ENCODE assay signal across 9 cellular contexts in the genomic region with DNA sequence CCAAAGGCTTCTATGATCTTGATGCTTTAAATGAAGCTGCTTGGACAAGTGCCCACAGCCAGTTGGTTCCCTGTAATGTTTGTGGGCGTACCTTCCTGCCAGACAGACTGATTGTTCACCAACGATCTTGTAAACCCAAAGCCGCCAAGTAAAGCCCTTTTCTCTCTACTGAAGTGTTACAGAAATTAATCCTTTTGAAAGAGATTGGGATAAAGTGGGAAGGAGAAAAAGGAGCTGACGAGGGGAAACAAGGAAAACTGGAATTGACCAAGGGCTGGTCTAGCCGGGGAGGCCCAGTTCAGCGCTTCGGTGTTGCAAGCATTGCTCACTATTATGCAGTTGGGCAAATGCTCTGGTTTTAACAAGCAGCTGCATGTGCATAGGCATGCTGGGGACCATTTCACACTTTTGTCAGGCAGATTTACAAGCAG. TPM values are rescaled to one million over a fixed set of nuclear protein-coding genes. Genes with fewer than 3 reads are reported as not detected.
DNase-seq lines count a peak whose midpoint lies in the region; ATAC-seq and TF ChIP-seq lines count a peak whose summit lies in the region.
"Had no signal": no experiment of that assay in that cellular context is flagged by ENCODE, and none has a peak within 500 bp of the region (broad histone marks: within the 10 kb centered on the region; RNA-seq: fewer than 3 reads in every experiment).

No MANE protein-coding gene starts in this region.

- TF ChIP-seq CTCF in foreskin keratinocyte (conservative IDR thresholded peaks at IDR 0.05), result no peak

- no peaks in the 10 kb centered on the region for H3K27me3 ChIP-seq in foreskin keratinocyte

- peak overlapping the region; percentile 99 for H3K27ac ChIP-seq in foreskin keratinocyte

- peak; percentile 78 for ATAC-seq in SK-N-SH treated with all-trans-retinoic acid at 6 μM for 48 hours
- ATAC-seq in foreskin keratinocyte, result peak; percentile 76
- ATAC-seq in HG03139 (IDR thresholded peaks at IDR 0.05; ENCODE audit: unreplicated experiment), result no peak

- peak; percentile 41 for DNase-seq in GM03348 (ENCODE audit: low spot score)
- DNase-seq in foreskin keratinocyte, result peak; percentile 85 to 94
- peak; percentile 68 for DNase-seq in pulmonary artery endothelial cell (ENCODE audit: low read depth, low spot score)
- no peak for DNase-seq in NCI-H1417 (lab: John Stamatoyannopoulos, UW)
- no peak for DNase-seq in MV-4-11 (lab: John Stamatoyannopoulos, UW)
- DNase-seq in SHP77 treated with DMSO at 0.1 percent for 48 hours (lab: John Stamatoyannopoulos, UW), result no peak
- DNase-seq: stimulated activated CD8-positive, alpha-beta memory T cell treated with anti-CD3 and anti-CD28 coated beads, Interleukin-4, amount 100 ng/mL, for 48 hours had no signal

- peaks cover 35% of the 10 kb centered on the region for H3K4me1 ChIP-seq in foreskin keratinocyte

TF ChIP-seq in SK-N-SH treated with all-trans-retinoic acid at 6 μM for 48 hours, 23 proteins besides CTCF, POLR2A, EP300 and RAD21:
- TF ChIP-seq SNAI2 (CRISPR knock-in tag; IDR thresholded peaks at IDR 0.05) (no peak), TCF4 (CRISPR knock-in tag; IDR thresholded peaks at IDR 0.05; ENCODE audit: borderline replicate concordance) (no peak), ZNF8 (CRISPR knock-in tag; IDR thresholded peaks at IDR 0.05) (no peak), ARNTL (CRISPR knock-in tag; IDR thresholded peaks at IDR 0.05; ENCODE audit: borderline replicate concordance, low read depth) (no peak), ZFP3 (CRISPR knock-in tag; IDR thresholded peaks at IDR 0.05) (no peak), OSR1 (CRISPR knock-in tag; IDR thresholded peaks at IDR 0.05) (no peak)
- TF ChIP-seq, protein P1, sequence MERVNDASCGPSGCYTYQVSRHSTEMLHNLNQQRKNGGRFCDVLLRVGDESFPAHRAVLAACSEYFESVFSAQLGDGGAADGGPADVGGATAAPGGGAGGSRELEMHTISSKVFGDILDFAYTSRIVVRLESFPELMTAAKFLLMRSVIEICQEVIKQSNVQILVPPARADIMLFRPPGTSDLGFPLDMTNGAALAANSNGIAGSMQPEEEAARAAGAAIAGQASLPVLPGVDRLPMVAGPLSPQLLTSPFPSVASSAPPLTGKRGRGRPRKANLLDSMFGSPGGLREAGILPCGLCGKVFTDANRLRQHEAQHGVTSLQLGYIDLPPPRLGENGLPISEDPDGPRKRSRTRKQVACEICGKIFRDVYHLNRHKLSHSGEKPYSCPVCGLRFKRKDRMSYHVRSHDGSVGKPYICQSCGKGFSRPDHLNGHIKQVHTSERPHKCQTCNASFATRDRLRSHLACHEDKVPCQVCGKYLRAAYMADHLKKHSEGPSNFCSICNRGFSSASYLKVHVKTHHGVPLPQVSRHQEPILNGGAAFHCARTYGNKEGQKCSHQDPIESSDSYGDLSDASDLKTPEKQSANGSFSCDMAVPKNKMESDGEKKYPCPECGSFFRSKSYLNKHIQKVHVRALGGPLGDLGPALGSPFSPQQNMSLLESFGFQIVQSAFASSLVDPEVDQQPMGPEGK (CRISPR knock-in tag; IDR thresholded peaks at IDR 0.05; ENCODE audit: borderline replicate concordance), result no peak
- TF ChIP-seq, protein P2, sequence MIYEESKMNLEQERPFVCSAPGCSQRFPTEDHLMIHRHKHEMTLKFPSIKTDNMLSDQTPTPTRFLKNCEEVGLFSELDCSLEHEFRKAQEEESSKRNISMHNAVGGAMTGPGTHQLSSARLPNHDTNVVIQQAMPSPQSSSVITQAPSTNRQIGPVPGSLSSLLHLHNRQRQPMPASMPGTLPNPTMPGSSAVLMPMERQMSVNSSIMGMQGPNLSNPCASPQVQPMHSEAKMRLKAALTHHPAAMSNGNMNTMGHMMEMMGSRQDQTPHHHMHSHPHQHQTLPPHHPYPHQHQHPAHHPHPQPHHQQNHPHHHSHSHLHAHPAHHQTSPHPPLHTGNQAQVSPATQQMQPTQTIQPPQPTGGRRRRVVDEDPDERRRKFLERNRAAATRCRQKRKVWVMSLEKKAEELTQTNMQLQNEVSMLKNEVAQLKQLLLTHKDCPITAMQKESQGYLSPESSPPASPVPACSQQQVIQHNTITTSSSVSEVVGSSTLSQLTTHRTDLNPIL (CRISPR knock-in tag; IDR thresholded peaks at IDR 0.05; ENCODE audit: low read depth), result no peak
- TF ChIP-seq, protein P3, sequence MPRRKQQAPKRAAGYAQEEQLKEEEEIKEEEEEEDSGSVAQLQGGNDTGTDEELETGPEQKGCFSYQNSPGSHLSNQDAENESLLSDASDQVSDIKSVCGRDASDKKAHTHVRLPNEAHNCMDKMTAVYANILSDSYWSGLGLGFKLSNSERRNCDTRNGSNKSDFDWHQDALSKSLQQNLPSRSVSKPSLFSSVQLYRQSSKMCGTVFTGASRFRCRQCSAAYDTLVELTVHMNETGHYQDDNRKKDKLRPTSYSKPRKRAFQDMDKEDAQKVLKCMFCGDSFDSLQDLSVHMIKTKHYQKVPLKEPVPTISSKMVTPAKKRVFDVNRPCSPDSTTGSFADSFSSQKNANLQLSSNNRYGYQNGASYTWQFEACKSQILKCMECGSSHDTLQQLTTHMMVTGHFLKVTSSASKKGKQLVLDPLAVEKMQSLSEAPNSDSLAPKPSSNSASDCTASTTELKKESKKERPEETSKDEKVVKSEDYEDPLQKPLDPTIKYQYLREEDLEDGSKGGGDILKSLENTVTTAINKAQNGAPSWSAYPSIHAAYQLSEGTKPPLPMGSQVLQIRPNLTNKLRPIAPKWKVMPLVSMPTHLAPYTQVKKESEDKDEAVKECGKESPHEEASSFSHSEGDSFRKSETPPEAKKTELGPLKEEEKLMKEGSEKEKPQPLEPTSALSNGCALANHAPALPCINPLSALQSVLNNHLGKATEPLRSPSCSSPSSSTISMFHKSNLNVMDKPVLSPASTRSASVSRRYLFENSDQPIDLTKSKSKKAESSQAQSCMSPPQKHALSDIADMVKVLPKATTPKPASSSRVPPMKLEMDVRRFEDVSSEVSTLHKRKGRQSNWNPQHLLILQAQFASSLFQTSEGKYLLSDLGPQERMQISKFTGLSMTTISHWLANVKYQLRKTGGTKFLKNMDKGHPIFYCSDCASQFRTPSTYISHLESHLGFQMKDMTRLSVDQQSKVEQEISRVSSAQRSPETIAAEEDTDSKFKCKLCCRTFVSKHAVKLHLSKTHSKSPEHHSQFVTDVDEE (CRISPR knock-in tag; IDR thresholded peaks at IDR 0.05), result no peak
- TF ChIP-seq, protein P4, sequence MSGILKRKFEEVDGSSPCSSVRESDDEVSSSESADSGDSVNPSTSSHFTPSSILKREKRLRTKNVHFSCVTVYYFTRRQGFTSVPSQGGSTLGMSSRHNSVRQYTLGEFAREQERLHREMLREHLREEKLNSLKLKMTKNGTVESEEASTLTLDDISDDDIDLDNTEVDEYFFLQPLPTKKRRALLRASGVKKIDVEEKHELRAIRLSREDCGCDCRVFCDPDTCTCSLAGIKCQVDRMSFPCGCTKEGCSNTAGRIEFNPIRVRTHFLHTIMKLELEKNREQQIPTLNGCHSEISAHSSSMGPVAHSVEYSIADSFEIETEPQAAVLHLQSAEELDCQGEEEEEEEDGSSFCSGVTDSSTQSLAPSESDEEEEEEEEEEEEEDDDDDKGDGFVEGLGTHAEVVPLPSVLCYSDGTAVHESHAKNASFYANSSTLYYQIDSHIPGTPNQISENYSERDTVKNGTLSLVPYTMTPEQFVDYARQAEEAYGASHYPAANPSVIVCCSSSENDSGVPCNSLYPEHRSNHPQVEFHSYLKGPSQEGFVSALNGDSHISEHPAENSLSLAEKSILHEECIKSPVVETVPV (CRISPR knock-in tag; IDR thresholded peaks at IDR 0.05), result no peak

RNA-seq across cellular contexts. Expression of a gene that starts 53.2 kb away (rescaled TPM):
- not detected in 2 replicates for total RNA-seq in foreskin keratinocyte
- polyA plus RNA-seq in foreskin keratinocyte, result not detected in 2 replicates
- 0.07 TPM in 2 replicates for total RNA-seq in pulmonary artery endothelial cell

Comparison
In these comparisons a context has a peak if more than half of its experiments do, and no peak if none do; other contexts are left out.
1. DNase-seq: peak in GM03348 (single experiment), foreskin keratinocyte (2 of 2) and pulmonary artery endothelial cell (single experiment); none in NCI-H1417 (0 of 3), MV-4-11 (single experiment) and SHP77 treated with DMSO at 0.1 percent for 48 hours (single experiment).